ENCODE assay signal across 1 cellular context in the genomic region with DNA sequence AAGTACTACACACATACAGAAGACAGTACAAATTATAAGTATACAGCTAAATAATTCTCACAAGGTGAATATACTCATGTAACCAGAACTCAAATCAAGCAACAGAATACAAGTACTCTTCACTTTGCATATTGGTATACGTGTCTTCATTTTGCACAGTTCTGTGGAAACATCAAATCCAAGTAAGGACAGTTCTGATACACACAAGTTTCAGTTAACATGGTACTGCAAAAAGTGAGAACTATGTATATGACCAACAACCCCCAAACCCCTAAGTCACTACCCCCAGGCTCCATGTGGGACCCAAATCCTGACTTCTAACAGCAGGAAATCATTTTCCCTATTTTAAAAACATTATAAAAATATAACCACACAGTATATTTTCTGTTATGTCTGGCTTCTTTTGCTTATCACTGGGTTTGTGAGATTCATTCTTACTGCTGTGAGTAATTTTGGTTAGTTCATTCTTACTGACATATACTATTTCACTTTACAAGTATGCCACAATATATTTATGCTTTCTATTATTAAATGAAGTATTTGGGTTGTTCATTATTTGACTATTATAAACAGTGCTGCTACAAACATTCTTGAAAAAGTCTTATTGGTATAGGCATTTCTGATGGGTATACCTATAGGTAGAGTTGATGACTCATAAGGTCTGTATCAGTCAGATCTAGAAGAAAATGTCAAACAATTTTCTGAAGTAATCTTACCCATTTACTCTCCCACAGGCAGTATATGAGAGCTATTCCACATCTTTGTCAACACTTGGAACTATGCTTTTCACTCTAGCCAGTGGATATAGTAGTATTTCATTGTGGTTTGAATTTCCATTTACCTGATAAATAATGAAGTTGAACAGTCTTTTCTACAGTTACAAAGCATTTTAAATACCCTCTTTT.
A peak's percentile ranks its signal among the peaks of the same experiment; 100 is the strongest.
TF ChIP-seq lines count a peak whose summit lies in the region.

No MANE protein-coding gene starts in this region.

TF ChIP-seq in HepG2, 621 proteins besides CTCF, POLR2A, EP300 and RAD21:
- TF ChIP-seq ZNF7 (CRISPR knock-in tag; IDR thresholded peaks at IDR 0.05) (peak; percentile 91), ZNF230 (CRISPR knock-in tag; IDR thresholded peaks at IDR 0.05) (no peak)
